In the genomic region with DNA sequence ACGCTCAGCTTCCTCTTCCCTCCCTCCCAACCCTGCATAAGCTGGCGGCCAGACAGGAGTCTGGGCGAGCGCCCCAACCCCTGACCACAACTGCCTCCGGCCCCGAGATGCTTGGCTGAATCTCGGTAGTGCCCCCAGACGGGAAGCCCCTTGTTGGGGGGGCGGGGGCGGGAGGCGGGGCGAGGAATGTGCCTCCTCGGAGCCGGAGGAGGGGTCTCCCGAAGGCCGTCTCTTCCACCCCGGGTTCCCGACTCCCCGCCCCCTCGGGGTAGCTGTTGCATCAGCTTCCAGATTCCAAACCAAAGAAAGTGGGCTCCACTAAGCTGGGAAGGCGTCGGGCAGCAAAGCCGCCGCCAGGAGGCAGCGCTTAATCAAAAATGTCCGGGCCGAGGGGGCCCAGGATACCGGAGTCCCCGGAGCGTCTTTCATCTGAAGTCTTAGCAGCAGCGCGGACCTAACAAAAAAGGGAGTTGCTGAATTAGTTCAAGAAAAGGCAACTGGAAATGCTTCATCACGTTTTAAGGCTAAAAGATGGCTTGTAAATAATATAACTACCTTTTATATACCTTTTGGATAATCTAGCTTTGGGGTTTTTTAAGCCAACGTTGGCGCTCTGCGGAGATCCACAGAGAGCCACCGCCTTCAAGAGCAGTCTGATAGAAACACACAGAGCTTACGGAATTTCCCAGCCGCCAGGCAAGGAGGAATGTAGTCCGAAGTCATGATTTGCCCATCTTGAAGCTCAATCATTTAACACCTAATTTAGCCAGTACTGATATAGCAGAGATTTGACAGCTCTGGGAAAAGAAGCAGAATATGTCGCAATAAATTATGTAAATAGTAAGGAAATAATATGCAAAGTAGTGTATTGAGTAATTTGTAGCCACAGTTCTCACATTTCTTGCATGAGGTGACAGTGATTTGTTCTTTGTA, we compare ENCODE assay signal across 8 cellular contexts. TPM values are rescaled to one million over a fixed set of nuclear protein-coding genes. Genes with fewer than 3 reads are reported as not detected.
A peak's percentile ranks its signal among the peaks of the same experiment; 100 is the strongest.
DNase-seq lines count a peak whose midpoint lies in the region; ATAC-seq and TF ChIP-seq lines count a peak whose summit lies in the region.

No MANE protein-coding gene starts in this region.

- H3K36me3 ChIP-seq in SJSA1 (no peaks in the 10 kb centered on the region), cardiac muscle cell (no peaks in the 10 kb centered on the region)

- peaks cover 25% of the 10 kb centered on the region for H3K4me1 Mint-ChIP-seq in activated naive CD4-positive, alpha-beta T cell treated with anti-CD3 and anti-CD28 coated beads, Interleukin-2, amount 50 U/mL, for 24 hours
- H3K4me1 Mint-ChIP-seq in type B pancreatic cell (ENCODE audit: unreplicated experiment) = peaks cover 38% of the 10 kb centered on the region

- H3K4me3 Mint-ChIP-seq in activated naive CD4-positive, alpha-beta T cell treated with anti-CD3 and anti-CD28 coated beads, Interleukin-2, amount 50 U/mL, for 24 hours = peak overlapping the region; percentile 62
- H3K4me3 Mint-ChIP-seq in type B pancreatic cell = peak overlapping the region; percentile 79

- peaks cover 37% of the 10 kb centered on the region for H3K4me1 ChIP-seq in SJSA1 (replicated peaks)
- H3K4me1 ChIP-seq in cardiac muscle cell (ENCODE audit: low read depth) = peaks cover 16% of the 10 kb centered on the region

- H3K9me3 ChIP-seq in SJSA1 (replicated peaks) (no peaks in the 10 kb centered on the region), cardiac muscle cell (ENCODE audit: low read depth) (no peaks in the 10 kb centered on the region)

- no peak overlapping the region for H3K27ac ChIP-seq in SJSA1
- H3K27ac ChIP-seq in cardiac muscle cell = no peak overlapping the region

- DNase-seq in NCI-H82 (lab: John Stamatoyannopoulos, UW) (peak; percentile 45), NCI-H82 treated with DMSO at 0.1 percent for 48 hours (lab: John Stamatoyannopoulos, UW; ENCODE audit: unreplicated experiment) (no peak), SJSA1 (ENCODE audit: low read depth in 1 of 2, low spot score in 2 of 2) (peak; percentile 69 to 75), cardiac muscle cell (ENCODE audit: low read depth in 1 of 2, low spot score in 1 of 2) (peak; percentile 90 to 97), pons (ENCODE audit: low spot score) (peak; percentile 75), type B pancreatic cell (ENCODE audit: extremely low spot score, unreplicated experiment) (peak; percentile 80)

- no peaks in the 10 kb centered on the region for H3K36me3 Mint-ChIP-seq in activated naive CD4-positive, alpha-beta T cell treated with anti-CD3 and anti-CD28 coated beads, Interleukin-2, amount 50 U/mL, for 24 hours
- no peaks in the 10 kb centered on the region for H3K36me3 Mint-ChIP-seq in type B pancreatic cell

- TF ChIP-seq CTCF in cardiac muscle cell (IDR thresholded peaks at IDR 0.05; ENCODE audit: low read depth, low read length) (peak; percentile 87), type B pancreatic cell (conservative IDR thresholded peaks at IDR 0.05) (peak; percentile 92)

- H3K27me3 ChIP-seq in SJSA1 (replicated peaks) (no peaks in the 10 kb centered on the region), cardiac muscle cell (no peaks in the 10 kb centered on the region)

- no peaks in the 10 kb centered on the region for H3K9me3 Mint-ChIP-seq in activated naive CD4-positive, alpha-beta T cell treated with anti-CD3 and anti-CD28 coated beads, Interleukin-2, amount 50 U/mL, for 24 hours
- H3K9me3 Mint-ChIP-seq in type B pancreatic cell = no peaks in the 10 kb centered on the region

- peak; percentile 52 for ATAC-seq in HG03103 (IDR thresholded peaks at IDR 0.05; ENCODE audit: low read depth, unreplicated experiment)

- no peak overlapping the region for H3K27ac Mint-ChIP-seq in activated naive CD4-positive, alpha-beta T cell treated with anti-CD3 and anti-CD28 coated beads, Interleukin-2, amount 50 U/mL, for 24 hours
- H3K27ac Mint-ChIP-seq in type B pancreatic cell = peak overlapping the region; percentile 83

- H3K27me3 Mint-ChIP-seq in activated naive CD4-positive, alpha-beta T cell treated with anti-CD3 and anti-CD28 coated beads, Interleukin-2, amount 50 U/mL, for 24 hours = no peaks in the 10 kb centered on the region
- H3K27me3 Mint-ChIP-seq in type B pancreatic cell = peaks cover 22% of the 10 kb centered on the region

- peak overlapping the region; percentile 6 for H3K4me3 ChIP-seq in SJSA1
- H3K4me3 ChIP-seq in cardiac muscle cell = peak overlapping the region; percentile 16

RNA-seq across cellular contexts. Expression of a gene that starts 6.8 kb away (rescaled TPM):
- 58.2 and 108 TPM in 2 replicates for total RNA-seq in SJSA1 (2014; rRNA removed; shearing (Covaris generic))
- 58.0 and 97.9 TPM in 2 replicates for total RNA-seq in cardiac muscle cell
- 246 and 259 TPM in 2 replicates for polyA plus RNA-seq in cardiac muscle cell
- total RNA-seq in type B pancreatic cell (ENCODE audit: low replicate concordance) = 88.5 and 96.6 TPM in 2 replicates

RNA-seq across cellular contexts. Expression of a gene that starts 7.7 kb away (rescaled TPM):
- 0.09 and 0.13 TPM in 2 replicates for total RNA-seq in SJSA1 (2014; rRNA removed; shearing (Covaris generic))
- total RNA-seq in cardiac muscle cell (1.3 and 2.3 TPM in 2 replicates), type B pancreatic cell (ENCODE audit: low replicate concordance) (9.7 and 31.6 TPM in 2 replicates)
- 1.4 and 1.9 TPM in 2 replicates for polyA plus RNA-seq in cardiac muscle cell

RNA-seq across cellular contexts. Expression of a gene that starts 13.5 kb away (rescaled TPM):
- total RNA-seq in SJSA1 (2014; rRNA removed; shearing (Covaris generic)) = 101 and 117 TPM in 2 replicates
- total RNA-seq in cardiac muscle cell = 24.6 and 48.1 TPM in 2 replicates
- 1.8 and 6.3 TPM in 2 replicates for polyA plus RNA-seq in cardiac muscle cell
- 115 and 137 TPM in 2 replicates for total RNA-seq in type B pancreatic cell (ENCODE audit: low replicate concordance)

RNA-seq across cellular contexts. Expression of a gene that starts 48.7 kb away (rescaled TPM):
- total RNA-seq in SJSA1 (2014; rRNA removed; shearing (Covaris generic)) = 37.4 and 41.4 TPM in 2 replicates
- total RNA-seq in cardiac muscle cell (40.8 and 47.1 TPM in 2 replicates), type B pancreatic cell (ENCODE audit: low replicate concordance) (52.3 and 91.8 TPM in 2 replicates)
- polyA plus RNA-seq in cardiac muscle cell = 58.6 and 62.7 TPM in 2 replicates

RNA-seq across cellular contexts. Expression of a gene that starts 56.4 kb away (rescaled TPM):
- total RNA-seq in SJSA1 (2014; rRNA removed; shearing (Covaris generic)) = 42.9 and 54.4 TPM in 2 replicates
- 137 and 160 TPM in 2 replicates for total RNA-seq in cardiac muscle cell
- polyA plus RNA-seq in cardiac muscle cell = 53.4 and 71.5 TPM in 2 replicates
- total RNA-seq in type B pancreatic cell (ENCODE audit: low replicate concordance) = 137 and 160 TPM in 2 replicates
